Comparison of ENCODE assay signal across 1 cellular context in the genomic region with DNA sequence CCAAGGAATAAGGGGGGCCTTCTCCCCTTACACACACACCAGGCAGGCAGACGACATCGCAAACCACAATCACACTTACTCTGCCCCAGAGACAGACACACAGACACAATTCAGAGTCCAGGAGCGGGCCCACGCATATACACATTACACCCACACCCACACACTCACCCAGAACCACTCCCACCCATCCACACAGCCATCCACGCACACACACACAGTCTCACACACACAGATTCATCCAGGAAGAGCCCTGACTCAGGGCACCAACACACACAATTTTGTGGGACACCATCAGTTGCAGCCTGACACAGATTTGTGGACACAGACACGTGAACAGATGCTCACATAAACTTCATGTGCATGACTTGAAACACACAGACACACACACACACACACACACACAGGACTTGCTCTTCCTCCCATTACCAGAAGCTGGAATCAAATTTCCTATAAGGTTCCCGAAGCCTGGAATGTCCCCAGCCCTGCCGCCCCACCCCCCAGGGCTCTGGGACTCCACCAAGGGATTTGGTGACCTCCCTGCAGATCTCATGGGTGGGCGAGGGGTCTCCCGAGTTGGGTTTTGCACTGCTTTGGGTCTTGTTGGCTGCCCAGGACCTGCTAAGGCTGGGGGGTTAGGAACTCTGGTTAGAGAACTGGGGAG.
TF ChIP-seq lines count a peak whose summit lies in the region.

No MANE protein-coding gene starts in this region.

TF ChIP-seq in WTC11, 78 proteins besides CTCF, POLR2A, EP300 and RAD21 (continued from another document):
- TF ChIP-seq, protein P1, sequence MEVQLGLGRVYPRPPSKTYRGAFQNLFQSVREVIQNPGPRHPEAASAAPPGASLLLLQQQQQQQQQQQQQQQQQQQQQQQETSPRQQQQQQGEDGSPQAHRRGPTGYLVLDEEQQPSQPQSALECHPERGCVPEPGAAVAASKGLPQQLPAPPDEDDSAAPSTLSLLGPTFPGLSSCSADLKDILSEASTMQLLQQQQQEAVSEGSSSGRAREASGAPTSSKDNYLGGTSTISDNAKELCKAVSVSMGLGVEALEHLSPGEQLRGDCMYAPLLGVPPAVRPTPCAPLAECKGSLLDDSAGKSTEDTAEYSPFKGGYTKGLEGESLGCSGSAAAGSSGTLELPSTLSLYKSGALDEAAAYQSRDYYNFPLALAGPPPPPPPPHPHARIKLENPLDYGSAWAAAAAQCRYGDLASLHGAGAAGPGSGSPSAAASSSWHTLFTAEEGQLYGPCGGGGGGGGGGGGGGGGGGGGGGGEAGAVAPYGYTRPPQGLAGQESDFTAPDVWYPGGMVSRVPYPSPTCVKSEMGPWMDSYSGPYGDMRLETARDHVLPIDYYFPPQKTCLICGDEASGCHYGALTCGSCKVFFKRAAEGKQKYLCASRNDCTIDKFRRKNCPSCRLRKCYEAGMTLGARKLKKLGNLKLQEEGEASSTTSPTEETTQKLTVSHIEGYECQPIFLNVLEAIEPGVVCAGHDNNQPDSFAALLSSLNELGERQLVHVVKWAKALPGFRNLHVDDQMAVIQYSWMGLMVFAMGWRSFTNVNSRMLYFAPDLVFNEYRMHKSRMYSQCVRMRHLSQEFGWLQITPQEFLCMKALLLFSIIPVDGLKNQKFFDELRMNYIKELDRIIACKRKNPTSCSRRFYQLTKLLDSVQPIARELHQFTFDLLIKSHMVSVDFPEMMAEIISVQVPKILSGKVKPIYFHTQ (CRISPR knock-in tag; IDR thresholded peaks at IDR 0.05), result no peak
- TF ChIP-seq ZNF138 (CRISPR knock-in tag; conservative IDR thresholded peaks at IDR 0.05) (no peak), NFE2L1 (CRISPR knock-in tag; IDR thresholded peaks at IDR 0.05) (0 out of 2 replicates have a peak, but pooled peaks have one; percentile 7), NR1H2 (CRISPR knock-in tag; IDR thresholded peaks at IDR 0.05) (no peak), ATF1 (CRISPR knock-in tag; IDR thresholded peaks at IDR 0.05) (no peak), FOXK1 (CRISPR knock-in tag; IDR thresholded peaks at IDR 0.05) (no peak)
